ENCODE assay signal across 1 cellular context in genomic region chr2:8658064-8658862, GRCh38.
TF ChIP-seq lines count a peak whose summit lies in the region.

No MANE protein-coding gene starts in this region.

TF ChIP-seq in H1, 55 proteins besides CTCF, POLR2A, EP300 and RAD21:
- TF ChIP-seq CHD7 (IDR thresholded peaks at IDR 0.05; ENCODE audit: insufficient replicate concordance, low read length), result no peak
- TF ChIP-seq MAFK (IDR thresholded peaks at IDR 0.05; ENCODE audit: low read depth, low read length), result no peak
- TF ChIP-seq ATF2 (IDR thresholded peaks at IDR 0.05; ENCODE audit: low read length), result no peak
- no peak for TF ChIP-seq RXRA (IDR thresholded peaks at IDR 0.05; ENCODE audit: insufficient read depth, low read depth, low read length)
- TF ChIP-seq CEBPB (IDR thresholded peaks at IDR 0.05; ENCODE audit: low read depth, low read length), result no peak
- no peak for TF ChIP-seq CBX5 (IDR thresholded peaks at IDR 0.05; ENCODE audit: low read depth, low read length)
- no peak for TF ChIP-seq RBBP5 (IDR thresholded peaks at IDR 0.05; ENCODE audit: borderline replicate concordance, low read depth, low read length)
- TF ChIP-seq GTF2F1 (IDR thresholded peaks at IDR 0.05; ENCODE audit: borderline replicate concordance, low read depth, low read length), result no peak
- no peak for TF ChIP-seq RFX5 (IDR thresholded peaks at IDR 0.05; ENCODE audit: borderline replicate concordance, low read depth, low read length)
- TF ChIP-seq PHF8 (conservative IDR thresholded peaks at IDR 0.05; ENCODE audit: low read depth, low read length), result no peak
- TF ChIP-seq JUN (IDR thresholded peaks at IDR 0.05; ENCODE audit: low read depth, low read length), result no peak
- TF ChIP-seq BACH1 (IDR thresholded peaks at IDR 0.05; ENCODE audit: low read length), result no peak
- TF ChIP-seq EGR1 (IDR thresholded peaks at IDR 0.05; ENCODE audit: borderline replicate concordance, low read depth, low read length), result no peak
- TF ChIP-seq FOSL1 (IDR thresholded peaks at IDR 0.05; ENCODE audit: insufficient read depth, low read depth, low read length), result no peak
